Comparison of ENCODE assay signal across 9 cellular contexts in genomic region chr3:171168086-171168485, GRCh38.
DNase-seq lines count a peak whose midpoint lies in the region; TF ChIP-seq lines count a peak whose summit lies in the region.
"Had no signal": no experiment of that assay in that cellular context is flagged by ENCODE, and none has a peak within 500 bp of the region (broad histone marks: within the 10 kb centered on the region; RNA-seq: fewer than 3 reads in every experiment).

No MANE protein-coding gene starts in this region.

- DNase-seq in AG10803 (ENCODE audit: low read depth) (peak; percentile 40), HK-2 (ENCODE audit: unreplicated experiment) (peak; percentile 85), amniotic epithelial cell (ENCODE audit: low read depth) (peak; percentile 37), iris pigment epithelial cell (ENCODE audit: low read depth) (peak; percentile 33), retina (no peak), NCI-H526 treated with DMSO at 0.1 percent for 48 hours (lab: John Stamatoyannopoulos, UW) (no peak)
- DNase-seq in effector CD8-positive, alpha-beta T cell (lab: John Stamatoyannopoulos, UW), result no peak
- no peak for DNase-seq in activated CD8-positive, alpha-beta memory T cell treated with anti-CD3 and anti-CD28 coated beads for 24 hours
- DNase-seq: OCI-M1 had no signal

- no peak overlapping the region for H3K4me3 ChIP-seq in AG10803 (ENCODE audit: low read length)

- peak; percentile 66 for TF ChIP-seq CTCF in AG10803 (conservative IDR thresholded peaks at IDR 0.05; ENCODE audit: low read length)

Comparison
In these comparisons a context has a peak if more than half of its experiments do, and no peak if none do; other contexts are left out.
1. DNase-seq: peak in AG10803 (single experiment), HK-2 (single experiment), amniotic epithelial cell (single experiment) and iris pigment epithelial cell (single experiment); none in effector CD8-positive, alpha-beta T cell (single experiment), activated CD8-positive, alpha-beta memory T cell treated with anti-CD3 and anti-CD28 coated beads for 24 hours (single experiment), retina (single experiment) and NCI-H526 treated with DMSO at 0.1 percent for 48 hours (single experiment).